8 cellular contexts compared by ENCODE assay signal in the genomic region with DNA sequence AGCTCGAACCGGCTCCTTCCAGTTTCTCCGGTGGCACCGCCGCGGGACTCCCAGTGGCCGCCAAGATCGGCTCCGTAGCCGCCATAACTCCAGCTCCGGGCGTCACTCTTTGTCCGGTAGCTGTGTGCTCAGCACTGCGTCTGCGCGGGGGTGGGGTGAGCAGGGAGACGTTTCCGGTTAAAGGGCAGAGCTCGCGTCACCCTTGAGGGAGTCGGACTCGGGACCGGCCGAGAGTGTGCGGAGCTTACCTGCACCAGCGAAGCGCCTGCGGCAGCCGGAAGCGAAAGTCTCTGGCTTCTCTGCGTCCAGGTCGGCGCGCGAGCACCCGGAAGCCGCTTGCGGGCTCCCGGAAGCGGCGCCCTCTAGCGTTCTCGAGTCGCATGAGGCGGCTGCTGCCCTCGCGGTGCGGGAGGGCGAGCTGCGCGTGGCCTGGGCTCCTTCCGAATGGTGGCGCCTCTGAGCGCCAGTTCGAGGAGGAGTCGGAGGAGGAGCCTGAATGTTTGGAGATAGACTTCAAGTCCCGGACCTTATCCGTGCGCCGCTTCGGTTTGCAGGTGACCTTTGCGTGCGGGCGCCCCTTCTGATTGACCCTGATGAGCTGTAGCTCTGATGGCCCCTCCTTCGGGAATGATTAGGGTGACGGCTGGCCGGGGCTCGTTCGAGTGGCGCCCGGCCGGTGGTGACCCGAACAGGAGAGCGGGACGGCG. TPM values are rescaled to one million over a fixed set of nuclear protein-coding genes. Genes with fewer than 3 reads are reported as not detected.
DNase-seq lines count a peak whose midpoint lies in the region; ATAC-seq and TF ChIP-seq lines count a peak whose summit lies in the region.

A gene (minus strand): TSS at position 303 of the 707 bp plus-strand sequence. CDS start 218 bp downstream, at position 85.

- intact Hi-C loops in CD4-positive, alpha-beta memory T cell (cut with micrococcal nuclease): loop anchor here (1.0 to 10.0 kb wide), 11 partner anchors 96 to 1143 kb away; a partner anchor contains a TSS

- CTCF ChIA-PET in CD4-positive, alpha-beta memory T cell (lab: Charles Lee; ENCODE audit: partially characterized antibody): interaction anchor here (0.6 to 2.7 kb wide), 43 partner anchors 8 to 1591 kb away, joined by 3 to 19 read pairs (median 4); a partner anchor contains a TSS

- H3K9ac ChIP-seq in liver (ENCODE audit: low read depth in 1 of 2, low read length in 2 of 2): peak within 1 kb of the TSS; percentile 68 to 93

- DNase-seq in CD4-positive, alpha-beta memory T cell: peak; percentile 97 to 99 (median 98)
- DNase-seq in NCI-H82 (lab: John Stamatoyannopoulos, UW): peak; percentile 99
- peak; percentile 96 to 97 for DNase-seq in activated CD4-positive, alpha-beta T cell treated with anti-CD3 and anti-CD28 coated beads, Interleukin-2, amount 50 U/mL, for 48 hours
- DNase-seq in dermis microvascular lymphatic vessel endothelial cell (ENCODE audit: low read depth in 2 of 2): peak; percentile 87 to 94
- peak; percentile 98 for DNase-seq in stimulated activated CD4-positive, alpha-beta T cell treated with anti-CD3 and anti-CD28 coated beads, Interleukin-4, amount 100 ng/mL, for 24 hours

- H3K27me3 Mint-ChIP-seq in CD4-positive, alpha-beta memory T cell: no peaks in the 10 kb centered on the region

- H3K4me3 Mint-ChIP-seq in CD4-positive, alpha-beta memory T cell: peak within 1 kb of the TSS; percentile 99 to 100 (median 99)

- H3K36me3 ChIP-seq in CD4-positive, alpha-beta memory T cell (ENCODE audit: insufficient read depth, low read length): no peaks in the 10 kb centered on the region
- H3K36me3 ChIP-seq in liver (ENCODE audit: control insufficient read depth in 4 of 4, insufficient read depth in 3 of 4, low read depth in 1 of 4, low read length in 3 of 4): no peaks in the 10 kb centered on the region

- H3K9me3 ChIP-seq in CD4-positive, alpha-beta memory T cell (ENCODE audit: control insufficient read depth in 1 of 2, low read length in 2 of 2): no peaks in the 10 kb centered on the region
- H3K9me3 ChIP-seq in liver (ENCODE audit: control insufficient read depth in 4 of 4, low read length in 3 of 4): no peaks in the 10 kb centered on the region

- H3K4me1 Mint-ChIP-seq in CD4-positive, alpha-beta memory T cell: peaks cover 6 to 35% (median 14%) of the 10 kb centered on the region in 4 donors

- ATAC-seq in GM19438 (IDR thresholded peaks at IDR 0.05; ENCODE audit: low read depth, unreplicated experiment): peak; percentile 88
- peak; percentile 54 for ATAC-seq in HG03575 (IDR thresholded peaks at IDR 0.05; ENCODE audit: extremely low read depth, insufficient number of reproducible peaks, low FRiP score, unreplicated experiment)

- peak within 1 kb of the TSS; percentile 99 to 100 (median 99) for H3K27ac Mint-ChIP-seq in CD4-positive, alpha-beta memory T cell

- H3K4me1 ChIP-seq in CD4-positive, alpha-beta memory T cell (ENCODE audit: insufficient read depth, low read length): peaks cover 25% of the 10 kb centered on the region
- H3K4me1 ChIP-seq in liver (ENCODE audit: control insufficient read depth in 4 of 4, insufficient read depth in 4 of 4, low read length in 3 of 4): peaks cover 0 to 27% (median 16%) of the 10 kb centered on the region in 4 donors

- WGBS in liver: under 1% methylated on average over 76 of the region's 76 CpGs

- H3K9me3 Mint-ChIP-seq in CD4-positive, alpha-beta memory T cell: peaks cover 0 to 3% (median 0%) of the 10 kb centered on the region in 8 donors

- peak within 1 kb of the TSS; percentile 64 to 96 for H3K4me3 ChIP-seq in CD4-positive, alpha-beta memory T cell (ENCODE audit: low read length in 2 of 2)
- peak within 1 kb of the TSS; percentile 79 to 92 (median 89) for H3K4me3 ChIP-seq in liver (ENCODE audit: low read depth in 1 of 3, low read length in 3 of 3)

- H3K27ac ChIP-seq in CD4-positive, alpha-beta memory T cell (ENCODE audit: low read depth, low read length): peak within 1 kb of the TSS; percentile 96
- H3K27ac ChIP-seq in liver (ENCODE audit: low read depth in 1 of 2, low read length in 2 of 2): peak within 1 kb of the TSS; percentile 95 to 98

- peaks cover 0 to 21% of the 10 kb centered on the region in 2 donors for H3K36me3 Mint-ChIP-seq in CD4-positive, alpha-beta memory T cell

- no peaks in the 10 kb centered on the region for H3K27me3 ChIP-seq in CD4-positive, alpha-beta memory T cell (ENCODE audit: insufficient read depth, low read length)
- H3K27me3 ChIP-seq in liver (ENCODE audit: control insufficient read depth in 4 of 4, insufficient read depth in 4 of 4, low read length in 3 of 4): no peaks in the 10 kb centered on the region

- peak; percentile 93 for TF ChIP-seq CTCF in liver (IDR thresholded peaks at IDR 0.05; ENCODE audit: low read depth, low read length, missing input control)

- POLR2A ChIA-PET in CD4-positive, alpha-beta memory T cell (lab: Charles Lee; ENCODE audit: partially characterized antibody): interaction anchor here (0.7 to 3.8 kb wide), 51 partner anchors 8 to 1961 kb away, joined by 3 to 82 read pairs (median 5); a partner anchor contains a TSS

- peak; percentile 66 to 71 for TF ChIP-seq RAD21 in liver (IDR thresholded peaks at IDR 0.05)

TF ChIP-seq in liver, 16 proteins besides CTCF, POLR2A, EP300 and RAD21:
- TF ChIP-seq RXRA (IDR thresholded peaks at IDR 0.05): peak; percentile 50 to 67
- TF ChIP-seq, protein P1, sequence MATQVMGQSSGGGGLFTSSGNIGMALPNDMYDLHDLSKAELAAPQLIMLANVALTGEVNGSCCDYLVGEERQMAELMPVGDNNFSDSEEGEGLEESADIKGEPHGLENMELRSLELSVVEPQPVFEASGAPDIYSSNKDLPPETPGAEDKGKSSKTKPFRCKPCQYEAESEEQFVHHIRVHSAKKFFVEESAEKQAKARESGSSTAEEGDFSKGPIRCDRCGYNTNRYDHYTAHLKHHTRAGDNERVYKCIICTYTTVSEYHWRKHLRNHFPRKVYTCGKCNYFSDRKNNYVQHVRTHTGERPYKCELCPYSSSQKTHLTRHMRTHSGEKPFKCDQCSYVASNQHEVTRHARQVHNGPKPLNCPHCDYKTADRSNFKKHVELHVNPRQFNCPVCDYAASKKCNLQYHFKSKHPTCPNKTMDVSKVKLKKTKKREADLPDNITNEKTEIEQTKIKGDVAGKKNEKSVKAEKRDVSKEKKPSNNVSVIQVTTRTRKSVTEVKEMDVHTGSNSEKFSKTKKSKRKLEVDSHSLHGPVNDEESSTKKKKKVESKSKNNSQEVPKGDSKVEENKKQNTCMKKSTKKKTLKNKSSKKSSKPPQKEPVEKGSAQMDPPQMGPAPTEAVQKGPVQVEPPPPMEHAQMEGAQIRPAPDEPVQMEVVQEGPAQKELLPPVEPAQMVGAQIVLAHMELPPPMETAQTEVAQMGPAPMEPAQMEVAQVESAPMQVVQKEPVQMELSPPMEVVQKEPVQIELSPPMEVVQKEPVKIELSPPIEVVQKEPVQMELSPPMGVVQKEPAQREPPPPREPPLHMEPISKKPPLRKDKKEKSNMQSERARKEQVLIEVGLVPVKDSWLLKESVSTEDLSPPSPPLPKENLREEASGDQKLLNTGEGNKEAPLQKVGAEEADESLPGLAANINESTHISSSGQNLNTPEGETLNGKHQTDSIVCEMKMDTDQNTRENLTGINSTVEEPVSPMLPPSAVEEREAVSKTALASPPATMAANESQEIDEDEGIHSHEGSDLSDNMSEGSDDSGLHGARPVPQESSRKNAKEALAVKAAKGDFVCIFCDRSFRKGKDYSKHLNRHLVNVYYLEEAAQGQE (IDR thresholded peaks at IDR 0.05): peak; percentile 94
- peak; percentile 97 for TF ChIP-seq YY1 (IDR thresholded peaks at IDR 0.05)
- TF ChIP-seq HNF4A (conservative IDR thresholded peaks at IDR 0.05): peak; percentile 40 to 59
- peak; percentile 74 for TF ChIP-seq FOXA1 (IDR thresholded peaks at IDR 0.05)
- peak; percentile 84 for TF ChIP-seq NR2F2 (IDR thresholded peaks at IDR 0.05)
- TF ChIP-seq JUND (IDR thresholded peaks at IDR 0.05): peak; percentile 46 to 62
- peak; percentile 84 for TF ChIP-seq SP1 (IDR thresholded peaks at IDR 0.05)
- TF ChIP-seq FOXA2 (IDR thresholded peaks at IDR 0.05): peak; percentile 33
- TF ChIP-seq, protein P2, sequence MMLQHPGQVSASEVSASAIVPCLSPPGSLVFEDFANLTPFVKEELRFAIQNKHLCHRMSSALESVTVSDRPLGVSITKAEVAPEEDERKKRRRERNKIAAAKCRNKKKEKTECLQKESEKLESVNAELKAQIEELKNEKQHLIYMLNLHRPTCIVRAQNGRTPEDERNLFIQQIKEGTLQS (IDR thresholded peaks at IDR 0.05): peak; percentile 21
- TF ChIP-seq, protein P3, sequence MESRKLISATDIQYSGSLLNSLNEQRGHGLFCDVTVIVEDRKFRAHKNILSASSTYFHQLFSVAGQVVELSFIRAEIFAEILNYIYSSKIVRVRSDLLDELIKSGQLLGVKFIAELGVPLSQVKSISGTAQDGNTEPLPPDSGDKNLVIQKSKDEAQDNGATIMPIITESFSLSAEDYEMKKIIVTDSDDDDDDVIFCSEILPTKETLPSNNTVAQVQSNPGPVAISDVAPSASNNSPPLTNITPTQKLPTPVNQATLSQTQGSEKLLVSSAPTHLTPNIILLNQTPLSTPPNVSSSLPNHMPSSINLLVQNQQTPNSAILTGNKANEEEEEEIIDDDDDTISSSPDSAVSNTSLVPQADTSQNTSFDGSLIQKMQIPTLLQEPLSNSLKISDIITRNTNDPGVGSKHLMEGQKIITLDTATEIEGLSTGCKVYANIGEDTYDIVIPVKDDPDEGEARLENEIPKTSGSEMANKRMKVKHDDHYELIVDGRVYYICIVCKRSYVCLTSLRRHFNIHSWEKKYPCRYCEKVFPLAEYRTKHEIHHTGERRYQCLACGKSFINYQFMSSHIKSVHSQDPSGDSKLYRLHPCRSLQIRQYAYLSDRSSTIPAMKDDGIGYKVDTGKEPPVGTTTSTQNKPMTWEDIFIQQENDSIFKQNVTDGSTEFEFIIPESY (IDR thresholded peaks at IDR 0.05): peak; percentile 90
- peak; percentile 58 to 77 for TF ChIP-seq EGR1 (IDR thresholded peaks at IDR 0.05; ENCODE audit: low read depth in 2 of 2)
- TF ChIP-seq GABPA (IDR thresholded peaks at IDR 0.05 in 1 of 2, conservative IDR thresholded peaks at IDR 0.05 in 1 of 2): peak; percentile 93 to 97
- TF ChIP-seq, protein P4, sequence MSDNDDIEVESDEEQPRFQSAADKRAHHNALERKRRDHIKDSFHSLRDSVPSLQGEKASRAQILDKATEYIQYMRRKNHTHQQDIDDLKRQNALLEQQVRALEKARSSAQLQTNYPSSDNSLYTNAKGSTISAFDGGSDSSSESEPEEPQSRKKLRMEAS (IDR thresholded peaks at IDR 0.05): peak; percentile 92
- TF ChIP-seq TAF1 (conservative IDR thresholded peaks at IDR 0.05): peak; percentile 89
- peak; percentile 15 for TF ChIP-seq HNF4G (IDR thresholded peaks at IDR 0.05)
TF ChIP-seq in liver: peak in this region for 16.

RNA-seq across cellular contexts. Expression of the gene that starts here (rescaled TPM):
- total RNA-seq in CD4-positive, alpha-beta memory T cell: 10 to 100 TPM; 45.1 to 53.8 TPM
- 100 to 1,000 TPM; 124 to 185 TPM for polyA plus RNA-seq in CD4-positive, alpha-beta memory T cell
- total RNA-seq in dermis microvascular lymphatic vessel endothelial cell (67.1 and 87.0 TPM in 2 replicates), liver (10 to 100 TPM; 39.7 to 44.2 TPM)
- 100 to 1,000 TPM in 1 of 2 donors, 10 to 100 TPM in 1; 80.3 to 126 TPM for polyA plus RNA-seq in liver

Comparison
In these comparisons a context has a peak if more than half of its experiments do, and no peak if none do; other contexts are left out.
1. Peak in every context shown above with its lines: DNase-seq, ATAC-seq, H3K4me3 ChIP-seq and H3K27ac ChIP-seq.